ENCODE assay signal across 1 cellular context in the genomic region with DNA sequence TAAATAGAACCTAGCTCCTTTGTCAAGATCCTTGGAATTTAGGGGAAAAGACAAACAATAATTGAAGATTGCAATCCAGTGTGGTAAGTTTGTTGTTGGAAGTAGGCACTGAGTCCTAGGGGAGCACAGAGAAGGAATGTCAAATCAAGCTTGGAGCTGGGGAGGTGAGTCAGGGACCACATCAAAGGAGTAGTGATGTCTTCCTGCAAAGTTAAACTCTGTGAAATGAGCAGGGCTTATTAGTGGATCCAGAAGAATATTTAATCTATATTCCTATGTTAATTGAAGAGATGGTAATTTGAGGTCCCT.
TF ChIP-seq lines count a peak whose summit lies in the region.

No MANE protein-coding gene starts in this region.

TF ChIP-seq in HEK293, 187 proteins besides CTCF, POLR2A, EP300 and RAD21 (continued from another document):
- TF ChIP-seq, protein P1, sequence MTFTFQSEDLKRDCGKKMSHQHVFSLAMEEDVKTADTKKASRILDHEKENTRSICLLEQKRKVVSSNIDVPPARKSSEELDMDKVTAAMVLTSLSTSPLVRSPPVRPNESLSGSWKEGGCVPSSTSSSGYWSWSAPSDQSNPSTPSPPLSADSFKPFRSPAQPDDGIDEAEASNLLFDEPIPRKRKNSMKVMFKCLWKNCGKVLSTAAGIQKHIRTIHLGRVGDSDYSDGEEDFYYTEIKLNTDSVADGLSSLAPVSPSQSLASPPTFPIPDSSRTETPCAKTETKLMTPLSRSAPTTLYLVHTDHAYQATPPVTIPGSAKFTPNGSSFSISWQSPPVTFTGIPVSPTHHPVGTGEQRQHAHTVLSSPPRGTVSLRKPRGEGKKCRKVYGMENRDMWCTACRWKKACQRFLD (tag by site-specific recombination; IDR thresholded peaks at IDR 0.05), result no peak
- TF ChIP-seq REPIN1 (tag by site-specific recombination; IDR thresholded peaks at IDR 0.05; ENCODE audit: low read depth) (no peak), ZNF677 (tag by site-specific recombination; IDR thresholded peaks at IDR 0.05) (no peak), ZBTB17 (tag by site-specific recombination; IDR thresholded peaks at IDR 0.05) (peak; percentile 52), ZNF792 (tag by site-specific recombination; IDR thresholded peaks at IDR 0.05) (no peak)
